ENCODE assay signal across 9 cellular contexts in the genomic region with DNA sequence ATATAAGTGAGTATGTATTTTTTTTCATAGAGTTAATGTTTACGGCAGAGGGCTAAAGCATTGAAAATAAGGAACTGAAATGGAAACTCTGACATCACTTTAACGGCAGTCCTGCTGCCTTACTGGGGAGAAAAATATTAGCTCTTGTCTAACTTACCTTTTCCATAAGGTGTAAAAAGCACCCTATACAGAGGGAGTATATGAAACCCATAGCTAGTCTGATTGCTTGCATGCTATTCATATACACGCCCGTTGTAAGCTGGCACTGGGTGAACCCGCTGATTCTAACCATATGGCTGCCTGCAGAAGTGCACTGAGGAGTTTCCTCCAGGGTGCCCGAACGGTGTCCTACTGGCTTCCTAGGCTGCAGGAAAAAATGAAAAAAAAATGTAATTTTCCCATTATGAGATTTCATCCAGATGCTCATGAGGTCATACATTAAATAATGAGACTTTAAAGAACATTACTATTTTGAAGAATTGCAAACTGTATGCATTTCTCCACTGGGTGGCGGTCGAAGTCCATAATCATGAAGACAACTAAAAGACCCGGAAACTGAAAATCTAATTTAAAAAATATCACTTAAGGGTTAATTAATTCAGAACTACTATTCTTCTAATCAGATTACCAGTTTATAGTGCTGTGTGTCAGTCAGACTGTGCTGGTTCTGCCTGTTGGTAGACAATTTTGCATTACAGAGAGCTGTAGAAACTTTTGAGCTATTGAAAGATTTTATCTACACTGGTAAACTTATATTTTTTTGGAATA.
DNase-seq lines count a peak whose midpoint lies in the region; ATAC-seq and TF ChIP-seq lines count a peak whose summit lies in the region.
"Had no signal": no experiment of that assay in that cellular context is flagged by ENCODE, and none has a peak within 500 bp of the region (broad histone marks: within the 10 kb centered on the region; RNA-seq: fewer than 3 reads in every experiment).

No MANE protein-coding gene starts in this region.

- ATAC-seq in GM18868 (IDR thresholded peaks at IDR 0.05; ENCODE audit: unreplicated experiment), result peak; percentile 82
- ATAC-seq in HG03045 (IDR thresholded peaks at IDR 0.05; ENCODE audit: unreplicated experiment), result peak; percentile 88
- ATAC-seq in PC-3, result peak; percentile 72

- no peak overlapping the region for H3K27ac ChIP-seq in PC-3 (ENCODE audit: low read length)
- H3K27ac ChIP-seq: parathyroid adenoma had no signal

- intact Hi-C loops in PC-3 (cut with micrococcal nuclease), result loop anchor here (1.0 to 2.0 kb wide), 3 partner anchors 17 to 268 kb away; no protein-coding TSS in a partner anchor

- H3K27me3 ChIP-seq in BE2C (peaks cover 43% of the 10 kb centered on the region), PC-3 (ENCODE audit: low read length) (peaks cover 21% of the 10 kb centered on the region; the same call in 1 of the 2 replicates)

- DNase-seq in BE2C (peak; percentile 50), PC-3 (peak; percentile 66), fibroblast of the conjunctiva (ENCODE audit: low read depth) (peak; percentile 42), GOT3 (lab: John Stamatoyannopoulos, UW) (no peak), GF-D8 (lab: John Stamatoyannopoulos, UW) (no peak), NCI-H524 (lab: John Stamatoyannopoulos, UW) (no peak)

- CTCF ChIA-PET in PC-3 (lab: Charles Lee), result interaction anchor here (0.6 to 1.7 kb wide), 6 partner anchors 17 to 135 kb away, joined by 3 to 6 read pairs (median 4); no protein-coding TSS in a partner anchor

- no peaks in the 10 kb centered on the region for H4K20me1 ChIP-seq in PC-3 (ENCODE audit: low read length)

- H3K9me3 ChIP-seq in BE2C (no peaks in the 10 kb centered on the region), PC-3 (ENCODE audit: low read length) (no peaks in the 10 kb centered on the region)

- no peaks in the 10 kb centered on the region for H3K9me2 ChIP-seq in PC-3 (replicated peaks; ENCODE audit: low read length)

- TF ChIP-seq CTCF in BE2C (IDR thresholded peaks at IDR 0.05; ENCODE audit: low read depth, low read length), result peak; percentile 65
- peak; percentile 81 for TF ChIP-seq CTCF in PC-3 (conservative IDR thresholded peaks at IDR 0.05; ENCODE audit: low read depth, low read length)

- H3F3A ChIP-seq in PC-3 (ENCODE audit: low read length, unreplicated experiment), result no peaks in the 10 kb centered on the region

- no TSS peak for BruUV-seq in PC-3 (replicated peaks; lab: Mats Ljungman, UMichigan)

- no peak overlapping the region for H2AFZ ChIP-seq in PC-3 (ENCODE audit: low read length)
- H2AFZ ChIP-seq: parathyroid adenoma had no signal

- POLR2A ChIA-PET in PC-3 (lab: Charles Lee; ENCODE audit: unreplicated experiment), result interaction anchor here (0.6 kb wide), 2 partner anchors 165 to 216 kb away, joined by 3 to 7 read pairs; no protein-coding TSS in a partner anchor

- H3K4me3 ChIP-seq in BE2C (ENCODE audit: low read depth, low read length) (no peak overlapping the region), PC-3 (ENCODE audit: low read length) (no peak overlapping the region)

- no peak overlapping the region for H3K9ac ChIP-seq in PC-3 (ENCODE audit: low read length)
- H3K9ac ChIP-seq: parathyroid adenoma had no signal

- H3K79me2 ChIP-seq in PC-3 (ENCODE audit: low read length), result no peaks in the 10 kb centered on the region
- H3K79me2 ChIP-seq: parathyroid adenoma had no signal

- H3K4me1 ChIP-seq in BE2C (no peaks in the 10 kb centered on the region), PC-3 (ENCODE audit: insufficient read depth, low read length) (no peaks in the 10 kb centered on the region)
- H3K4me1 ChIP-seq: parathyroid adenoma had no signal

- H3K36me3 ChIP-seq in BE2C (no peaks in the 10 kb centered on the region), PC-3 (ENCODE audit: low read depth, low read length) (no peaks in the 10 kb centered on the region)

- no peak overlapping the region for H3K4me2 ChIP-seq in PC-3 (ENCODE audit: low read length)

Comparison
In these comparisons a context has a peak if more than half of its experiments do, and no peak if none do; other contexts are left out.
1. DNase-seq: peak in BE2C (single experiment), PC-3 (single experiment) and fibroblast of the conjunctiva (single experiment); none in GOT3 (single experiment), GF-D8 (single experiment) and NCI-H524 (0 of 2).
2. Peak in every context shown above with its lines, with median percentiles within 50 percentile points of each other: ATAC-seq.